In the genomic region with DNA sequence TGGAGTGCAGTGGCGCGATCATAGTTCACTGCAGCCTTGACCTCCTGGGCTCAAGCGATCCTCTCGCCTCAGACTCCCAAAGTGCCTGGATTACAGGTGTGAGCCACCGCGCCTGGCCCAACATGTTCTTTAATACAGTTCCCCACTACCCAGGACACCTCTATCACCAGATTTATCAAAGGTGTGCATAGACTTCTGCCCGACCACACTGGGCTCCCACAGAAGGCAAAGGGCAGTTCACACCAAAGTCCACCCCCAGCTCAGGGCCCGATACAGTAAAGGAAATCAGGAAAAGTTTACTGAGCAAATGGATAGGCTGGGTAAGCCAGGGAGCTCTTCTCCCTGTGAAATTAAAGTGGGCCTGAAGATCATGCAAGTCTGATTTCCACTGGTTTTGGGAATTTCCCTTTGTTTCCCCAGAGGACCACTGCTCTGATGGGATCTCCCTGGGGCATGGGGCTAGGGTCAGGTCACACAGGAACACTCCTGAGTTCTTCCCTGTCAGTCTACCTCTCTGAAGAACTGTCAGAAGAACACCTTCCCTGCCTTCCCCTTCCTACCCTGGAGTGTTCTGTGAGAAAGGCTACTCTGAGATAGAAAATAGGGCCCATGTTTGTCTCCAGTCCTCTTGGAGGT, we compare ENCODE assay signal across 10 cellular contexts. TPM values are rescaled to one million over a fixed set of nuclear protein-coding genes. Genes with fewer than 3 reads are reported as not detected.
DNase-seq lines count a peak whose midpoint lies in the region; ATAC-seq, FAIRE-seq and TF ChIP-seq lines count a peak whose summit lies in the region.
"Had no signal": no experiment of that assay in that cellular context is flagged by ENCODE, and none has a peak within 500 bp of the region (broad histone marks: within the 10 kb centered on the region; RNA-seq: fewer than 3 reads in every experiment).

No MANE protein-coding gene starts in this region.

- H4K20me1 ChIP-seq in Karpas-422 (ENCODE audit: insufficient read depth, low read depth, low read length) (peaks cover 7% of the 10 kb centered on the region; the same call in 1 of the 2 replicates), H1 (replicated peaks in 1 of 2; ENCODE audit: control insufficient read depth in 1 of 2, insufficient read depth in 2 of 2, low read length in 2 of 2) (peaks cover 0 to under 1% of the 10 kb centered on the region in 2 experiments)

- 0 out of 2 replicates have a peak overlapping the region, but pooled peaks have one; percentile 1 for H2AK5ac ChIP-seq in H1 (ENCODE audit: low read depth, low read length)

- no peak overlapping the region for H4K8ac ChIP-seq in H1 (ENCODE audit: extremely low read depth, insufficient read depth, low read length)

- H2AFZ ChIP-seq in Karpas-422 (ENCODE audit: low read length) (no peak overlapping the region), H1 (ENCODE audit: low read length) (no peak overlapping the region)

- POLR2A ChIA-PET in H1 (lab: Charles Lee; ENCODE audit: partially characterized antibody): interaction anchor here (1.2 to 21.5 kb wide), 6 partner anchors 17 to 45 kb away, joined by 4 to 572 read pairs (median 4); partner anchors contain the start of genes OTUD5, PIM2, PQBP1 and SLC35A2

- H3K9ac ChIP-seq in Karpas-422 (ENCODE audit: low read length) (no peak overlapping the region), H1 (replicated peaks in 1 of 4; ENCODE audit: extremely low read depth in 1 of 4, low read depth in 3 of 4, low read length in 3 of 4) (no peak overlapping the region)

- no peak overlapping the region; the same call in 1 of the 2 replicates for H2BK5ac ChIP-seq in H1 (ENCODE audit: low read depth, low read length)

- H3K27me3 ChIP-seq in heart right ventricle (no peaks in the 10 kb centered on the region), Karpas-422 (ENCODE audit: low read length) (no peaks in the 10 kb centered on the region), H1 (replicated peaks in 1 of 4; ENCODE audit: control insufficient read depth in 3 of 4, extremely low read depth in 1 of 4, insufficient read depth in 3 of 4, low read length in 3 of 4) (no peaks in the 10 kb centered on the region)
- H3K27me3 ChIP-seq: pancreas had no signal

- H3K18ac ChIP-seq in H1 (ENCODE audit: extremely low read depth, low read length): no peak overlapping the region

- no peak for TF ChIP-seq POLR2A in H1 (IDR thresholded peaks at IDR 0.05; ENCODE audit: control extremely low read depth in 1 of 2, low read depth in 2 of 2, low read length in 2 of 2)

- CTCF ChIA-PET in H1 (lab: Charles Lee; ENCODE audit: partially characterized antibody): interaction anchor here (0.6 to 3.1 kb wide), 7 partner anchors 10 to 105 kb away, joined by 3 to 20 read pairs (median 6); partner anchors contain the start of genes PQBP1 and TIMM17B

- peaks cover 50% of the 10 kb centered on the region for H3K79me2 ChIP-seq in Karpas-422 (ENCODE audit: low read length)
- H3K79me2 ChIP-seq in H1 (ENCODE audit: control insufficient read depth in 1 of 2, insufficient read depth in 2 of 2, low read length in 2 of 2): peaks cover 0 to 49% of the 10 kb centered on the region in 2 experiments; a peak in 2 of 4 replicates

- H3K27ac ChIP-seq in heart right ventricle: peak overlapping the region in 6 of 10 donors; percentile 12 to 89 (median 30)
- peak overlapping the region; percentile 96 for H3K27ac ChIP-seq in Karpas-422 (ENCODE audit: low read length)
- peak overlapping the region; percentile 68; the same call in 1 of the 2 replicates for H3K27ac ChIP-seq in H1 (ENCODE audit: low read depth, low read length)

- peaks cover 0 to 58% (median 0%) of the 10 kb centered on the region in 9 donors for H3K36me3 ChIP-seq in heart right ventricle
- peaks cover 6% of the 10 kb centered on the region; the same call in 1 of the 2 replicates for H3K36me3 ChIP-seq in Karpas-422 (ENCODE audit: insufficient read depth, low read length)
- peaks cover 0 to 22% (median 8%) of the 10 kb centered on the region in 4 experiments; a peak in 6 of 8 replicates for H3K36me3 ChIP-seq in H1 (ENCODE audit: control insufficient read depth in 2 of 4, insufficient read depth in 4 of 4, low read length in 3 of 4)

- no peak for TF ChIP-seq RAD21 in H1 (IDR thresholded peaks at IDR 0.05 in 1 of 2, conservative IDR thresholded peaks at IDR 0.05 in 1 of 2; ENCODE audit: low read depth in 2 of 2, low read length in 2 of 2)

- H3K4me1 ChIP-seq in heart right ventricle (peaks cover 0 to 67% (median 18%) of the 10 kb centered on the region in 9 donors), Karpas-422 (ENCODE audit: low read length) (peaks cover 41% of the 10 kb centered on the region), H1 (replicated peaks in 1 of 4; ENCODE audit: control insufficient read depth in 3 of 4, insufficient read depth in 4 of 4, low read length in 3 of 4) (peaks cover 0 to 12% (median 3%) of the 10 kb centered on the region in 4 experiments; a peak in 6 of 7 replicates)

- ATAC-seq in heart right ventricle (peak in 1 of 8 donors; percentile 22), left ventricle myocardium superior (no peak), GM21786 (IDR thresholded peaks at IDR 0.05; ENCODE audit: unreplicated experiment) (no peak), HG03469 (IDR thresholded peaks at IDR 0.05; ENCODE audit: unreplicated experiment) (no peak)

- peak overlapping the region; percentile 29; the same call in 1 of the 2 replicates for H2BK12ac ChIP-seq in H1 (ENCODE audit: low read depth, low read length)

- no peak overlapping the region for H2BK120ac ChIP-seq in H1 (replicated peaks; ENCODE audit: low read depth, low read length)

- H3K79me1 ChIP-seq in H1 (ENCODE audit: low read depth, low read length): no peaks in the 10 kb centered on the region

- H2BK15ac ChIP-seq in H1 (ENCODE audit: low read length): no peak overlapping the region

- DNase-seq in heart right ventricle: no peak
- no peak for DNase-seq in left ventricle myocardium superior
- DNase-seq in Karpas-422: no peak
- no peak for DNase-seq in H1 (ENCODE audit: low read depth in 1 of 2, low spot score in 2 of 2)
- DNase-seq in DMS 273 treated with DMSO at 0.1 percent for 48 hours (lab: John Stamatoyannopoulos, UW): no peak
- DNase-seq in NCI-H1930 (lab: John Stamatoyannopoulos, UW): no peak
- DNase-seq: GOT3 had no signal

- no peak overlapping the region for H2BK20ac ChIP-seq in H1 (ENCODE audit: low read length)

- no peak overlapping the region for H3K23ac ChIP-seq in H1 (ENCODE audit: insufficient read length)

- H3K4me2 ChIP-seq in Karpas-422 (ENCODE audit: low read depth, low read length, poor library complexity, severe bottlenecking) (no peak overlapping the region), H1 (ENCODE audit: insufficient read depth in 1 of 2, low read depth in 2 of 2, low read length in 2 of 2) (peak overlapping the region; percentile 3 to 47; a peak in 2 of 4 replicates)

- no peak overlapping the region for H4K91ac ChIP-seq in H1 (replicated peaks; ENCODE audit: insufficient read length, low read length)

- no peak for FAIRE-seq in H1 (lab: Jason Lieb, UNC)
- FAIRE-seq: pancreas had no signal

- no peak overlapping the region for H3K14ac ChIP-seq in H1 (ENCODE audit: insufficient read length)

- TF ChIP-seq CTCF in heart right ventricle (IDR thresholded peaks at IDR 0.05) (no peak), H1 (IDR thresholded peaks at IDR 0.05; ENCODE audit: control extremely low read depth in 1 of 3, insufficient read depth in 1 of 3, low read depth in 1 of 3, low read length in 3 of 3) (no peak)

- H3K4me3 ChIP-seq in heart right ventricle (no peak overlapping the region), Karpas-422 (ENCODE audit: low read length) (no peak overlapping the region), H1 (ENCODE audit: extremely low read depth in 1 of 4, insufficient read depth in 2 of 4, low read depth in 3 of 4, low read length in 4 of 4) (peak overlapping the region in 1 of 4 experiments; percentile 42; a peak in 1 of 8 replicates)
- H3K4me3 ChIP-seq: pancreas had no signal

- no peaks in the 10 kb centered on the region for H3K9me3 ChIP-seq in heart right ventricle
- no peaks in the 10 kb centered on the region for H3K9me3 ChIP-seq in Karpas-422 (ENCODE audit: low read length)
- no peaks in the 10 kb centered on the region for H3K9me3 ChIP-seq in H1 (ENCODE audit: insufficient read depth in 2 of 2, low read depth in 1 of 2, low read length in 1 of 2)
- H3K9me3 ChIP-seq: pancreas had no signal

- 91 to 93% methylated on average over 8 of the region's 8 CpGs for WGBS in heart right ventricle, 2 donors
- 100% methylated on average over 2 of the region's 8 CpGs; no CpG with 5 or more reads in 1 of the 2 experiments for WGBS in H1 (ENCODE audit: extremely low coverage in 1 of 2, insufficient coverage in 1 of 2, insufficient read length in 1 of 2, insufficient replicate concordance in 2 of 2, low coverage in 1 of 2, low lambda C conversion rate in 2 of 2, missing lambda C conversion rate in 1 of 2), 2 experiments

- no peak for TF ChIP-seq EP300 in H1 (IDR thresholded peaks at IDR 0.05; ENCODE audit: borderline replicate concordance in 1 of 2, low read depth in 2 of 2, low read length in 2 of 2)

- intact Hi-C loops in heart right ventricle (cut with DNase I): no loop called here
- intact Hi-C loops in left ventricle myocardium superior (cut with micrococcal nuclease): no loop called here

- H3K56ac ChIP-seq in H1 (replicated peaks; ENCODE audit: insufficient read length, low read depth, low read length): no peak overlapping the region

- no peak overlapping the region for H4K5ac ChIP-seq in H1 (ENCODE audit: insufficient read length, low read depth, low read length)

- H3K9me2 ChIP-seq in Karpas-422 (replicated peaks; ENCODE audit: insufficient read depth, low read length): no peaks in the 10 kb centered on the region

- H3K23me2 ChIP-seq in H1 (ENCODE audit: low read depth, low read length): no peaks in the 10 kb centered on the region

- no peak overlapping the region for H3K4ac ChIP-seq in H1 (replicated peaks; ENCODE audit: insufficient read length, low read depth, low read length)

RNA-seq across cellular contexts. Expression of gene PIM2, which starts 17.7 kb away (rescaled TPM):
- total RNA-seq in heart right ventricle: 10 to 100 TPM in 1 of 10 donors, 1 to 10 TPM in 9; 2.0 to 14.0 (median 3.3) TPM
- 1 to 10 TPM; 1.8 to 3.9 TPM for polyA plus RNA-seq in heart right ventricle
- 3.9 TPM for total RNA-seq in left ventricle myocardium superior
- 23.1 and 33.8 TPM in 2 replicates for total RNA-seq in Karpas-422 (2014; rRNA removed; shearing (Covaris generic); ENCODE audit: low replicate concordance)
- total RNA-seq in H1 (2021; fragmentation: NEBNext Ultra II Directional; extraction: Animal tissue kit (Norgen Biotek cat#: 25700)): 180 and 190 TPM in 2 replicates
- polyA plus RNA-seq in H1 (2011; rRNA removed): 203 and 257 TPM in 2 replicates
- 177 TPM for polyA plus RNA-seq in H1 (2011; cell fraction: cytosol; rRNA removed)
- 225 TPM for polyA plus RNA-seq in H1 (2011; cell fraction: nucleus; rRNA removed)
- 134 to 160 TPM (median 142 TPM) in 4 replicates for polyA plus RNA-seq in H1 (2012, experiment 1 of 2)
- polyA plus RNA-seq in H1 (2012, experiment 2 of 2): 156 TPM
- polyA plus RNA-seq in H1 (2013, experiment 1 of 2): 184 TPM
- 162 TPM for polyA plus RNA-seq in H1 (2013, experiment 2 of 2)
- polyA minus RNA-seq in H1 (2011; rRNA and poly(A)+ RNA removed): 137 and 189 TPM in 2 replicates
- 77.9 TPM for polyA minus RNA-seq in H1 (2011; cell fraction: cytosol; rRNA and poly(A)+ RNA removed)
- polyA minus RNA-seq in H1 (2011; cell fraction: nucleus; rRNA and poly(A)+ RNA removed): 103 TPM

RNA-seq across cellular contexts. Expression of gene OTUD5, which starts 20.9 kb away (rescaled TPM):
- total RNA-seq in heart right ventricle: 10 to 100 TPM; 17.9 to 27.3 (median 24.7) TPM
- 10 to 100 TPM; 25.4 to 26.6 TPM for polyA plus RNA-seq in heart right ventricle
- total RNA-seq in left ventricle myocardium superior: 18.9 TPM
- total RNA-seq in Karpas-422 (2014; rRNA removed; shearing (Covaris generic); ENCODE audit: low replicate concordance): 36.2 and 57.4 TPM in 2 replicates
- 50.0 and 53.5 TPM in 2 replicates for total RNA-seq in H1 (2021; fragmentation: NEBNext Ultra II Directional; extraction: Animal tissue kit (Norgen Biotek cat#: 25700))
- 46.3 and 60.4 TPM in 2 replicates for polyA plus RNA-seq in H1 (2011; rRNA removed)
- polyA plus RNA-seq in H1 (2011; cell fraction: cytosol; rRNA removed): 68.8 TPM
- 194 TPM for polyA plus RNA-seq in H1 (2011; cell fraction: nucleus; rRNA removed)
- 54.1 to 62.5 TPM (median 56.8 TPM) in 4 replicates for polyA plus RNA-seq in H1 (2012, experiment 1 of 2)
- polyA plus RNA-seq in H1 (2012, experiment 2 of 2): 34.1 TPM
- 46.5 TPM for polyA plus RNA-seq in H1 (2013, experiment 1 of 2)
- 43.2 TPM for polyA plus RNA-seq in H1 (2013, experiment 2 of 2)
- polyA minus RNA-seq in H1 (2011; rRNA and poly(A)+ RNA removed): 71.4 and 82.5 TPM in 2 replicates
- 27.0 TPM for polyA minus RNA-seq in H1 (2011; cell fraction: cytosol; rRNA and poly(A)+ RNA removed)
- 49.3 TPM for polyA minus RNA-seq in H1 (2011; cell fraction: nucleus; rRNA and poly(A)+ RNA removed)

RNA-seq across cellular contexts. Expression of gene SLC35A2, which starts 25.1 kb away (rescaled TPM):
- total RNA-seq in heart right ventricle: 10 to 100 TPM in 8 of 10 donors, 1 to 10 TPM in 2; 9.0 to 18.2 (median 12.4) TPM
- 10 to 100 TPM in 1 of 2 donors, 1 to 10 TPM in 1; 6.4 to 27.7 TPM for polyA plus RNA-seq in heart right ventricle
- total RNA-seq in left ventricle myocardium superior: 15.7 TPM
- total RNA-seq in Karpas-422 (2014; rRNA removed; shearing (Covaris generic); ENCODE audit: low replicate concordance): 12.7 and 15.1 TPM in 2 replicates
- total RNA-seq in H1 (2021; fragmentation: NEBNext Ultra II Directional; extraction: Animal tissue kit (Norgen Biotek cat#: 25700)): 20.4 and 21.4 TPM in 2 replicates
- polyA plus RNA-seq in H1 (2011; rRNA removed): 48.3 and 52.1 TPM in 2 replicates
- polyA plus RNA-seq in H1 (2011; cell fraction: cytosol; rRNA removed): 28.7 TPM
- polyA plus RNA-seq in H1 (2011; cell fraction: nucleus; rRNA removed): 47.9 TPM
- polyA plus RNA-seq in H1 (2012, experiment 1 of 2): 16.1 to 23.4 TPM (median 21.7 TPM) in 4 replicates
- 18.4 TPM for polyA plus RNA-seq in H1 (2012, experiment 2 of 2)
- polyA plus RNA-seq in H1 (2013, experiment 1 of 2): 24.6 TPM
- 26.8 TPM for polyA plus RNA-seq in H1 (2013, experiment 2 of 2)
- polyA minus RNA-seq in H1 (2011; rRNA and poly(A)+ RNA removed): 39.4 and 40.0 TPM in 2 replicates
- 14.3 TPM for polyA minus RNA-seq in H1 (2011; cell fraction: cytosol; rRNA and poly(A)+ RNA removed)
- 9.2 TPM for polyA minus RNA-seq in H1 (2011; cell fraction: nucleus; rRNA and poly(A)+ RNA removed)

RNA-seq across cellular contexts. Expression of gene KCND1, which starts 35.1 kb away (rescaled TPM):
- total RNA-seq in heart right ventricle (1 to 10 TPM in 1 of 10 donors, under 1 TPM in 9; 0.13 to 1.7 (median 0.32) TPM), left ventricle myocardium superior (0.47 TPM)
- polyA plus RNA-seq in heart right ventricle (under 1 TPM; 0.44 to 0.48 TPM), H1 (2011; rRNA removed) (3.1 and 4.5 TPM in 2 replicates)
- total RNA-seq in Karpas-422 (2014; rRNA removed; shearing (Covaris generic); ENCODE audit: low replicate concordance): 2.2 and 2.6 TPM in 2 replicates
- total RNA-seq in H1 (2021; fragmentation: NEBNext Ultra II Directional; extraction: Animal tissue kit (Norgen Biotek cat#: 25700)): 4.8 and 6.8 TPM in 2 replicates
- polyA plus RNA-seq in H1 (2011; cell fraction: cytosol; rRNA removed): 2.0 TPM
- polyA plus RNA-seq in H1 (2011; cell fraction: nucleus; rRNA removed): 5.5 TPM
- polyA plus RNA-seq in H1 (2012, experiment 1 of 2): 4.5 to 7.4 TPM (median 5.7 TPM) in 4 replicates
- 3.9 TPM for polyA plus RNA-seq in H1 (2012, experiment 2 of 2)
- 5.2 TPM for polyA plus RNA-seq in H1 (2013, experiment 1 of 2)
- polyA plus RNA-seq in H1 (2013, experiment 2 of 2): 5.2 TPM
- 2.8 and 3.0 TPM in 2 replicates for polyA minus RNA-seq in H1 (2011; rRNA and poly(A)+ RNA removed)
- 2.5 TPM for polyA minus RNA-seq in H1 (2011; cell fraction: cytosol; rRNA and poly(A)+ RNA removed)
- 3.2 TPM for polyA minus RNA-seq in H1 (2011; cell fraction: nucleus; rRNA and poly(A)+ RNA removed)

RNA-seq across cellular contexts. Expression of gene PQBP1, which starts 38.8 kb away (rescaled TPM):
- total RNA-seq in heart right ventricle (10 to 100 TPM; 41.2 to 75.5 (median 52.8) TPM), left ventricle myocardium superior (64.5 TPM)
- polyA plus RNA-seq in heart right ventricle (100 to 1,000 TPM in 1 of 2 donors, 10 to 100 TPM in 1; 99.8 to 127 TPM), H1 (2011; rRNA removed) (91.7 and 124 TPM in 2 replicates)
- total RNA-seq in Karpas-422 (2014; rRNA removed; shearing (Covaris generic); ENCODE audit: low replicate concordance): 40.3 and 78.0 TPM in 2 replicates
- 95.9 and 101 TPM in 2 replicates for total RNA-seq in H1 (2021; fragmentation: NEBNext Ultra II Directional; extraction: Animal tissue kit (Norgen Biotek cat#: 25700))
- 134 TPM for polyA plus RNA-seq in H1 (2011; cell fraction: cytosol; rRNA removed)
- 114 TPM for polyA plus RNA-seq in H1 (2011; cell fraction: nucleus; rRNA removed)
- 104 to 130 TPM (median 119 TPM) in 4 replicates for polyA plus RNA-seq in H1 (2012, experiment 1 of 2)
- polyA plus RNA-seq in H1 (2012, experiment 2 of 2): 122 TPM
- polyA plus RNA-seq in H1 (2013, experiment 1 of 2): 71.1 TPM
- polyA plus RNA-seq in H1 (2013, experiment 2 of 2): 69.8 TPM
- 57.3 and 71.7 TPM in 2 replicates for polyA minus RNA-seq in H1 (2011; rRNA and poly(A)+ RNA removed)
- polyA minus RNA-seq in H1 (2011; cell fraction: cytosol; rRNA and poly(A)+ RNA removed): 63.3 TPM
- polyA minus RNA-seq in H1 (2011; cell fraction: nucleus; rRNA and poly(A)+ RNA removed): 23.9 TPM

Comparison
In these comparisons a context has a peak if more than half of its experiments do, and no peak if none do; other contexts are left out.
1. H3K27ac ChIP-seq: peak in every context shown above with its lines; median percentile 96 in Karpas-422; 68 in H1; 30 in heart right ventricle.